8 cellular contexts compared by ENCODE assay signal in the genomic region with DNA sequence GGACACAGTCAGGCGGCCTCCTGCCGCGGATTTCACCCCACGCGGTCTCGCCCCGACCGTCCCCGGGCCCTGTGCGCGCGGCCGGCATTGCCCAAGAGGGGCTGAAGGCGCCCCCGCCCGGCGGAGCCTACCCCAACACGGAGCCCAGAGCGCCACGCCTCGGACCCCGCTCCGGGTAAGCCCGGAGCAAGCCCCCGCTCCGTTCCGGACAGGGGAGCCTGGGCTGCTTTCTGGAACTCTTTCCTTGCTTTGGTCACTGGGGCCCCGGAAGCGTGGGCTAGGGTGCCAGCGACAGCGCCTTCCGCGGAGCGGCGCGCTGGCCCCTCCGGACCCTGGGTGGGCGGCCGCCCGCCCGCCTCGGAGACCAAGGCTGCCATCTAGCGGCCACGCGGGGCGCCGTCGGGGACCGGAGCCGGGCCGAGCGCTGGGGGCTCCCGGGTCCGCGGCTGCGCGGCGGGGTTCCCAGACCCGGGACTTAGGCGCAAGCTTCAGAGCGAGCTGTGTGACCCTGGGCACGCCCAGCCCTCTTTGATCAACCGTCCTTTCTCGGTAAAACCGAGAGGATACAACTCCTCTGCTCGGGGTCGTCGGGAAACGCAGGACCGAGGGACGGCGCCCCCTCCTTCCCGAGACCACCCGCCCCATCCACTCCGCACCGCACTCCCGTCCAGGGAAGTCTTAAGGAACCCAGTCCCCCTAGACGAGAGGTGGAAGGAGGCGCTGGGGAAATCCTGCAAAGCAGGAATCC. TPM values are rescaled to one million over a fixed set of nuclear protein-coding genes. Genes with fewer than 3 reads are reported as not detected.
DNase-seq lines count a peak whose midpoint lies in the region; ATAC-seq and TF ChIP-seq lines count a peak whose summit lies in the region.

No MANE protein-coding gene starts in this region.

- CTCF ChIA-PET in CD8-positive, alpha-beta memory T cell (lab: Charles Lee), result interaction anchor here (0.8 to 1.6 kb wide), 5 partner anchors 9 to 36 kb away, joined by 3 to 5 read pairs (median 3); no protein-coding TSS in a partner anchor

- H3K27ac Mint-ChIP-seq in CD8-positive, alpha-beta memory T cell, result no peak overlapping the region

- H3K9me3 ChIP-seq in CD8-positive, alpha-beta memory T cell (ENCODE audit: low read length), result no peaks in the 10 kb centered on the region
- H3K9me3 ChIP-seq in prostate gland, result no peaks in the 10 kb centered on the region

- H3K4me3 Mint-ChIP-seq in CD8-positive, alpha-beta memory T cell, result peak overlapping the region in 2 of 7 donors; percentile 24 to 65

- peak; percentile 6 to 51 (median 27) for DNase-seq in CD8-positive, alpha-beta memory T cell
- DNase-seq in LoVo (ENCODE audit: low spot score), result peak; percentile 12
- peak; percentile 66 for DNase-seq in activated T-cell treated with anti-CD3 and anti-CD28 coated beads, Interleukin-2, amount 50 U/mL, for 1 hour
- DNase-seq in foreskin fibroblast, result peak in 1 of 2 donors; percentile 30
- no peak for DNase-seq in prostate gland (ENCODE audit: low spot score)

- no peak overlapping the region for H3K27ac ChIP-seq in CD8-positive, alpha-beta memory T cell (ENCODE audit: low read depth, low read length)
- H3K27ac ChIP-seq in prostate gland, result no peak overlapping the region

- peaks cover 12 to 25% (median 19%) of the 10 kb centered on the region in 3 donors for H3K4me1 Mint-ChIP-seq in CD8-positive, alpha-beta memory T cell

- no peaks in the 10 kb centered on the region for H3K36me3 Mint-ChIP-seq in CD8-positive, alpha-beta memory T cell

- POLR2A ChIA-PET in CD8-positive, alpha-beta memory T cell (lab: Charles Lee), result no interaction called here

- intact Hi-C loops in prostate gland (cut with DNase I), result no loop called here

- ATAC-seq in GM21423 (IDR thresholded peaks at IDR 0.05; ENCODE audit: unreplicated experiment) (no peak), GM19351 (IDR thresholded peaks at IDR 0.05; ENCODE audit: unreplicated experiment) (no peak), HG03139 (IDR thresholded peaks at IDR 0.05; ENCODE audit: unreplicated experiment) (no peak)

- H3K4me3 ChIP-seq in CD8-positive, alpha-beta memory T cell (ENCODE audit: low read length), result peak overlapping the region; percentile 28
- H3K4me3 ChIP-seq in foreskin fibroblast (ENCODE audit: low read depth in 1 of 2, low read length in 2 of 2) (no peak overlapping the region), prostate gland (peak overlapping the region; percentile 8 to 18)

- H3K27me3 ChIP-seq in CD8-positive, alpha-beta memory T cell (ENCODE audit: insufficient read depth, low read length, poor library complexity, severe bottlenecking), result peaks cover 34% of the 10 kb centered on the region
- peaks cover 12% of the 10 kb centered on the region for H3K27me3 ChIP-seq in prostate gland (replicated peaks; ENCODE audit: insufficient read depth)

- 3% methylated on average over 48 of the region's 79 CpGs for WGBS in prostate gland

- H3K9me3 Mint-ChIP-seq in CD8-positive, alpha-beta memory T cell, result peaks cover 0 to 5% (median 2%) of the 10 kb centered on the region in 5 donors

- no peak for TF ChIP-seq POLR2A in prostate gland (IDR thresholded peaks at IDR 0.05)

- no peaks in the 10 kb centered on the region for H3K36me3 ChIP-seq in CD8-positive, alpha-beta memory T cell (ENCODE audit: insufficient read depth, low read length)
- H3K36me3 ChIP-seq in prostate gland, result no peaks in the 10 kb centered on the region

- peaks cover 8% of the 10 kb centered on the region for H3K4me1 ChIP-seq in CD8-positive, alpha-beta memory T cell (ENCODE audit: insufficient read depth, low read length)
- H3K4me1 ChIP-seq in prostate gland (replicated peaks), result no peaks in the 10 kb centered on the region

- TF ChIP-seq CTCF in foreskin fibroblast (IDR thresholded peaks at IDR 0.05; ENCODE audit: low read depth, low read length), result peak; percentile 21
- TF ChIP-seq CTCF in prostate gland (IDR thresholded peaks at IDR 0.05), result peak; percentile 64 to 85 (median 76)

- peaks cover 58 to 89% of the 10 kb centered on the region in 2 donors for H3K27me3 Mint-ChIP-seq in CD8-positive, alpha-beta memory T cell

RNA-seq across cellular contexts. Expression of gene RRAGC, which starts 41.4 kb away (rescaled TPM):
- total RNA-seq in CD8-positive, alpha-beta memory T cell, result 10 to 100 TPM; 20.6 to 21.9 TPM
- polyA plus RNA-seq in CD8-positive, alpha-beta memory T cell, result 10.3 TPM
- total RNA-seq in prostate gland, result 10 to 100 TPM in 1 of 2 donors, 1 to 10 TPM in 1; 9.2 to 22.6 TPM

RNA-seq across cellular contexts. Expression of gene MYCBP, which starts 55.0 kb away (rescaled TPM):
- total RNA-seq in CD8-positive, alpha-beta memory T cell, result 10 to 100 TPM; 63.4 to 74.3 TPM
- polyA plus RNA-seq in CD8-positive, alpha-beta memory T cell, result 63.9 TPM
- total RNA-seq in prostate gland, result 10 to 100 TPM; 25.7 to 45.9 TPM

Comparison
In these comparisons a context has a peak if more than half of its experiments do, and no peak if none do; other contexts are left out.
1. H3K4me3 ChIP-seq: peak in CD8-positive, alpha-beta memory T cell (single experiment) and prostate gland (2 of 2); none in foreskin fibroblast (0 of 2).